ENCODE assay signal across 29 cellular contexts in genomic region chr3:48879307-48879993, GRCh38. TPM values are rescaled to one million over a fixed set of nuclear protein-coding genes. Genes with fewer than 3 reads are reported as not detected.
DNase-seq lines count a peak whose midpoint lies in the region; ATAC-seq, FAIRE-seq and TF ChIP-seq lines count a peak whose summit lies in the region.
"Had no signal": no experiment of that assay in that cellular context is flagged by ENCODE, and none has a peak within 500 bp of the region (broad histone marks: within the 10 kb centered on the region; RNA-seq: fewer than 3 reads in every experiment).

No MANE protein-coding gene starts in this region.

- intact Hi-C loops in CD14-positive monocyte (cut with micrococcal nuclease) (no loop called here), GM12878 (cut with micrococcal nuclease; ENCODE audit: unreplicated experiment) (no loop called here), stomach (cut with DNase I; ENCODE audit: low total_unique reads) (no loop called here)
- intact Hi-C loops in CD8-positive, alpha-beta T cell (cut with DNase I, micrococcal nuclease): no loop called here

- no peak overlapping the region for H3K4me3 Mint-ChIP-seq in CD14-positive monocyte
- no peak overlapping the region for H3K4me3 Mint-ChIP-seq in CD8-positive, alpha-beta T cell
- H3K4me3 Mint-ChIP-seq: activated CD4-positive, alpha-beta T cell treated with anti-CD3 and anti-CD28 coated beads, Interleukin-2, amount 10 ng/mL, durations not matched to agents 7 days and 5 days; HFFc6 had no signal

- H3K9me3 Mint-ChIP-seq in CD14-positive monocyte: no peaks in the 10 kb centered on the region
- H3K9me3 Mint-ChIP-seq in CD8-positive, alpha-beta T cell: no peaks in the 10 kb centered on the region
- H3K9me3 Mint-ChIP-seq: activated CD4-positive, alpha-beta T cell treated with anti-CD3 and anti-CD28 coated beads, Interleukin-2, amount 10 ng/mL, durations not matched to agents 7 days and 5 days; HFFc6 had no signal

- DNase-seq in CD14-positive monocyte (ENCODE audit: low spot score) (no peak), MV-4-11 (lab: John Stamatoyannopoulos, UW) (peak; percentile 84), GM12878 (ENCODE audit: low read depth, low spot score) (no peak), stomach (no peak), NCI-H1105 (lab: John Stamatoyannopoulos, UW) (no peak), amygdala (lab: John Stamatoyannopoulos, UW) (no peak)
- DNase-seq in CD8-positive, alpha-beta T cell: no peak
- DNase-seq: activated CD4-positive, alpha-beta T cell treated with anti-CD3 and anti-CD28 coated beads, Interleukin-2, amount 10 ng/mL, durations not matched to agents 7 days and 5 days; activated gamma-delta T cell; GOT3; HFFc6; hypothalamus; mesendoderm; NCI-H1417; NCI-H2029 treated with DMSO at 0.1 percent for 48 hours; NCI-H226; NCI-H69; right lobe of liver; stimulated activated CD4-positive, alpha-beta T cell treated with anti-CD3 and anti-CD28 coated beads, Interleukin-2, amount 100 ng/mL, for 48 hours had no signal

- peaks cover 0 to 1% (median 0%) of the 10 kb centered on the region in 3 donors for H3K27me3 Mint-ChIP-seq in CD14-positive monocyte (ENCODE audit: low read depth in 3 of 3)
- H3K27me3 Mint-ChIP-seq in CD8-positive, alpha-beta T cell (ENCODE audit: low read depth): no peaks in the 10 kb centered on the region
- H3K27me3 Mint-ChIP-seq: activated CD4-positive, alpha-beta T cell treated with anti-CD3 and anti-CD28 coated beads, Interleukin-2, amount 10 ng/mL, durations not matched to agents 7 days and 5 days; progenitor cell of endocrine pancreas had no signal

- WGBS in GM12878 (ENCODE audit: insufficient coverage, insufficient replicate concordance, low lambda C conversion rate, missing lambda C conversion rate): 71% methylated on average over 6 of the region's 6 CpGs
- 85 to 91% (median 88%) methylated on average over 6 of the region's 6 CpGs for WGBS in stomach, 5 donors

- H3K36me3 ChIP-seq in CD8-positive, alpha-beta T cell (ENCODE audit: insufficient read depth, low read length): peaks cover 13% of the 10 kb centered on the region
- peaks cover 0 to 3% of the 10 kb centered on the region in 2 experiments; a peak in 1 of 4 replicates for H3K36me3 ChIP-seq in GM12878 (ENCODE audit: control insufficient read depth in 2 of 2, insufficient read depth in 2 of 2, low read length in 1 of 2)
- H3K36me3 ChIP-seq in stomach: peaks cover 16 to 92% (median 89%) of the 10 kb centered on the region in 4 donors

- no peak; a peak in 1 of 4 replicates for TF ChIP-seq EP300 in GM12878 (IDR thresholded peaks at IDR 0.05; ENCODE audit: borderline replicate concordance in 1 of 2, control insufficient read depth in 1 of 2, low read depth in 2 of 2, low read length in 2 of 2)
- no peak for TF ChIP-seq EP300 in stomach (IDR thresholded peaks at IDR 0.05)

- no peak for FAIRE-seq in GM12878 (lab: Jason Lieb, UNC)
- FAIRE-seq: islet of Langerhans had no signal

- no peak for TF ChIP-seq CTCF in CD14-positive monocyte (IDR thresholded peaks at IDR 0.05)
- no peak for TF ChIP-seq CTCF in CD8-positive, alpha-beta T cell (IDR thresholded peaks at IDR 0.05)
- TF ChIP-seq CTCF in GM12878 (IDR thresholded peaks at IDR 0.05 in 2 of 3, conservative IDR thresholded peaks at IDR 0.05 in 1 of 3; ENCODE audit: control insufficient read depth in 2 of 3, extremely low read depth in 1 of 3, insufficient read depth in 1 of 3, low read depth in 3 of 3, low read length in 3 of 3): no peak
- TF ChIP-seq CTCF in stomach (IDR thresholded peaks at IDR 0.05): no peak

- RAD21 ChIA-PET in GM12878 (lab: Charles Lee; ENCODE audit: unreplicated experiment): interaction anchor here (1.1 kb wide), 1 partner anchor 140 kb away, joined by 3 read pairs; no protein-coding TSS in a partner anchor

- SMC1A ChIA-PET in GM12878 (lab: Charles Lee; ENCODE audit: uncharacterized antibody, unreplicated experiment): interaction anchor here (0.6 to 1.5 kb wide), 4 partner anchors 10 to 40 kb away, joined by 3 to 10 read pairs (median 3); no protein-coding TSS in a partner anchor

- POLR2A ChIA-PET in CD8-positive, alpha-beta T cell (lab: Charles Lee): no interaction called here
- POLR2A ChIA-PET in GM12878 (lab: Charles Lee): interaction anchor here (0.5 to 1.9 kb wide), 6 partner anchors 12 to 400 kb away, joined by 3 to 5 read pairs (median 3); partner anchors contain the start of gene SLC25A20

- in situ Hi-C loops in GM12878 (cut with MboI): no loop called here

- H3K36me3 Mint-ChIP-seq in CD14-positive monocyte: peaks cover 42 to 88% of the 10 kb centered on the region in 2 donors
- peaks cover 46% of the 10 kb centered on the region for H3K36me3 Mint-ChIP-seq in CD8-positive, alpha-beta T cell

- no peak for ATAC-seq in CD8-positive, alpha-beta T cell
- peak; percentile 91 for ATAC-seq in GM12878
- ATAC-seq in HG03025 (IDR thresholded peaks at IDR 0.05; ENCODE audit: low FRiP score, unreplicated experiment): no peak
- ATAC-seq: gastroesophageal sphincter, left lung, right lobe of liver had no signal

- H3K4me2 ChIP-seq in GM12878 (ENCODE audit: control insufficient read depth, insufficient read depth): peak overlapping the region; percentile 3; the same call in 1 of the 2 replicates

- no peak overlapping the region for H3K9ac ChIP-seq in GM12878 (ENCODE audit: control insufficient read depth, insufficient read depth, low read length)
- H3K9ac ChIP-seq: BLaER1 treated with 17β-estradiol and CSF1 and Interleukin-3, amounts not matched to agents 10 nM and 100 nM had no signal

- no peak overlapping the region for H3K4me3 ChIP-seq in CD8-positive, alpha-beta T cell (ENCODE audit: low read depth, low read length)
- H3K4me3 ChIP-seq in GM12878 (no peak overlapping the region), stomach (no peak overlapping the region)
- H3K4me3 ChIP-seq: BLaER1 treated with 17β-estradiol and CSF1 and Interleukin-3, amounts not matched to agents 10 nM and 100 nM; gastroesophageal sphincter; left lung; right lobe of liver; SK-N-MC had no signal

- TF ChIP-seq RAD21 in GM12878 (IDR thresholded peaks at IDR 0.05; ENCODE audit: insufficient read depth, low read depth, low read length): no peak

- H3K4me1 Mint-ChIP-seq in CD14-positive monocyte: peaks cover 10% of the 10 kb centered on the region
- peaks cover 5% of the 10 kb centered on the region for H3K4me1 Mint-ChIP-seq in CD8-positive, alpha-beta T cell (ENCODE audit: low read depth)
- H3K4me1 Mint-ChIP-seq: activated CD4-positive, alpha-beta T cell treated with anti-CD3 and anti-CD28 coated beads, Interleukin-2, amount 10 ng/mL, durations not matched to agents 7 days and 5 days had no signal

- TF ChIP-seq POLR2A in GM12878 (IDR thresholded peaks at IDR 0.05; ENCODE audit: low read depth, low read length): no peak
- TF ChIP-seq POLR2A in stomach (IDR thresholded peaks at IDR 0.05): no peak

- H3K27ac ChIP-seq in CD8-positive, alpha-beta T cell (ENCODE audit: low read depth, low read length): no peak overlapping the region
- H3K27ac ChIP-seq in GM12878 (ENCODE audit: control insufficient read depth, insufficient read depth): peak overlapping the region; percentile 23; the same call in 1 of the 2 replicates
- H3K27ac ChIP-seq in stomach: no peak overlapping the region
- H3K27ac ChIP-seq: BLaER1 treated with 17β-estradiol and CSF1 and Interleukin-3, amounts not matched to agents 10 nM and 100 nM; gastroesophageal sphincter; left lung; neutrophil; right lobe of liver; RWPE1; SK-N-MC; VCaP had no signal

- no peaks in the 10 kb centered on the region for H3K79me2 ChIP-seq in GM12878 (ENCODE audit: control insufficient read depth, insufficient read depth, low read length)

- H3K27me3 ChIP-seq in CD8-positive, alpha-beta T cell (ENCODE audit: insufficient read depth, low read length): no peaks in the 10 kb centered on the region
- H3K27me3 ChIP-seq in GM12878 (replicated peaks in 1 of 2; ENCODE audit: control insufficient read depth in 2 of 2, insufficient read depth in 2 of 2, low read length in 1 of 2) (no peaks in the 10 kb centered on the region), stomach (no peaks in the 10 kb centered on the region)
- H3K27me3 ChIP-seq: BLaER1 treated with 17β-estradiol and CSF1 and Interleukin-3, amounts not matched to agents 10 nM and 100 nM; gastroesophageal sphincter; left lung; neutrophil; right lobe of liver had no signal

- H3K27ac Mint-ChIP-seq in CD14-positive monocyte: peak overlapping the region in 4 of 7 donors; percentile 21 to 56 (median 25)
- H3K27ac Mint-ChIP-seq in CD8-positive, alpha-beta T cell: peak overlapping the region; percentile 49
- H3K27ac Mint-ChIP-seq: activated CD4-positive, alpha-beta T cell treated with anti-CD3 and anti-CD28 coated beads, Interleukin-2, amount 10 ng/mL, durations not matched to agents 7 days and 5 days; HFFc6; progenitor cell of endocrine pancreas had no signal

- CTCF ChIA-PET in CD8-positive, alpha-beta T cell (lab: Charles Lee): no interaction called here
- CTCF ChIA-PET in GM12878 (lab: Yijun Ruan, JAX): interaction anchor here (0.5 to 2.3 kb wide), 2 partner anchors 18 to 80 kb away, joined by 3 to 8 read pairs; partner anchors contain the start of gene SLC25A20

- H4K20me1 ChIP-seq in GM12878 (ENCODE audit: control insufficient read depth, insufficient read depth): no peaks in the 10 kb centered on the region
- H4K20me1 ChIP-seq: BLaER1 treated with 17β-estradiol and CSF1 and Interleukin-3, amounts not matched to agents 10 nM and 100 nM had no signal

- H3K4me1 ChIP-seq in CD8-positive, alpha-beta T cell (ENCODE audit: insufficient read depth, low read length): no peaks in the 10 kb centered on the region
- H3K4me1 ChIP-seq in GM12878 (ENCODE audit: control insufficient read depth, insufficient read depth, low read length) (peaks cover 14% of the 10 kb centered on the region), stomach (no peaks in the 10 kb centered on the region)
- H3K4me1 ChIP-seq: gastroesophageal sphincter, left lung had no signal

- no TSS peak for BruUV-seq in GM12878 (replicated peaks; lab: Mats Ljungman, UMichigan)

- H2AFZ ChIP-seq in GM12878 (ENCODE audit: control insufficient read depth, low read depth, low read length): peak overlapping the region; percentile 11; the same call in 1 of the 2 replicates

- no peaks in the 10 kb centered on the region for H3K9me3 ChIP-seq in CD8-positive, alpha-beta T cell (ENCODE audit: low read length)
- H3K9me3 ChIP-seq in GM12878 (replicated peaks; ENCODE audit: control insufficient read depth, insufficient read depth, low read length): no peaks in the 10 kb centered on the region
- H3K9me3 ChIP-seq in stomach: no peaks in the 10 kb centered on the region
- H3K9me3 ChIP-seq: BLaER1 treated with 17β-estradiol and CSF1 and Interleukin-3, amounts not matched to agents 10 nM and 100 nM; gastroesophageal sphincter; left lung; neutrophil; right lobe of liver had no signal

RNA-seq across cellular contexts. Expression of gene SLC25A20, which starts 19.2 kb away (rescaled TPM):
- polyA plus RNA-seq in CD14-positive monocyte: 10 to 100 TPM; 43.6 to 60.8 TPM
- under 1 TPM; 0.46 to 0.64 TPM for total RNA-seq in CD8-positive, alpha-beta T cell
- 10.9 and 13.8 TPM in 2 replicates for total RNA-seq in GM12878 (2013; cell fraction: nucleolus; rRNA removed)
- total RNA-seq in GM12878 (2014; rRNA removed): 22.4 and 22.9 TPM in 2 replicates
- total RNA-seq in GM12878 (2014; rRNA removed; fragmentation: Illumina TruSeq; extraction: Trizol): 20.7 and 24.2 TPM in 2 replicates
- 12.9 and 14.5 TPM in 2 replicates for total RNA-seq in GM12878 (2021)
- polyA plus RNA-seq in GM12878 (2011; ENCODE audit: low read depth): 16.1 TPM
- polyA plus RNA-seq in GM12878 (2011; rRNA removed): 26.2 and 31.5 TPM in 2 replicates
- 15.0 and 18.6 TPM in 2 replicates for polyA plus RNA-seq in GM12878 (2011; cell fraction: cytosol; rRNA removed)
- polyA plus RNA-seq in GM12878 (2011; cell fraction: nucleus; rRNA removed): 16.0 and 16.8 TPM in 2 replicates
- polyA plus RNA-seq in GM12878 (2012): 13.6 and 19.1 TPM in 2 replicates
- polyA plus RNA-seq in GM12878 (2014; fragmentation: Illumina TruSeq; extraction: Trizol): 21.9 and 24.0 TPM in 2 replicates
- polyA plus RNA-seq in GM12878 (2014; fragmentation: Nextera tagmentation; extraction: Ambion mirVana): 10 to 100 TPM; 14.4 to 18.7 TPM
- 18.5 TPM in 2 replicates for polyA plus RNA-seq in GM12878 (2014; rRNA removed)
- 10 to 100 TPM; 31.5 to 38.6 TPM for polyA plus RNA-seq in GM12878 (2016; fragmentation: Nextera tagmentation; extraction: Ambion mirVana)
- polyA minus RNA-seq in GM12878 (2011; rRNA and poly(A)+ RNA removed): 10.4 and 16.0 TPM in 2 replicates
- 2.5 and 3.1 TPM in 2 replicates for polyA minus RNA-seq in GM12878 (2011; cell fraction: cytosol; rRNA and poly(A)+ RNA removed)
- 2.4 and 3.8 TPM in 2 replicates for polyA minus RNA-seq in GM12878 (2011; cell fraction: nucleus; rRNA and poly(A)+ RNA removed)
- 100 to 1,000 TPM in 1 of 5 donors, 10 to 100 TPM in 3, 1 to 10 TPM in 1; 7.5 to 142 (median 18.8) TPM for total RNA-seq in stomach
- polyA plus RNA-seq in stomach: 10 to 100 TPM in 2 of 3 donors, 1 to 10 TPM in 1; 7.7 to 24.1 (median 17.9) TPM

RNA-seq across cellular contexts. Expression of gene PRKAR2A, which starts 31.8 kb away (rescaled TPM):
- 10 to 100 TPM; 12.3 to 13.0 TPM for polyA plus RNA-seq in CD14-positive monocyte
- 10 to 100 TPM; 75.2 to 75.6 TPM for total RNA-seq in CD8-positive, alpha-beta T cell
- 20.3 and 40.6 TPM in 2 replicates for total RNA-seq in GM12878 (2013; cell fraction: nucleolus; rRNA removed)
- total RNA-seq in GM12878 (2014; rRNA removed): 18.6 TPM in 2 replicates
- 19.6 and 22.1 TPM in 2 replicates for total RNA-seq in GM12878 (2014; rRNA removed; fragmentation: Illumina TruSeq; extraction: Trizol)
- 38.2 and 46.2 TPM in 2 replicates for total RNA-seq in GM12878 (2021)
- polyA plus RNA-seq in GM12878 (2011; ENCODE audit: low read depth): 8.7 TPM
- 11.6 and 15.1 TPM in 2 replicates for polyA plus RNA-seq in GM12878 (2011; rRNA removed)
- 7.3 and 7.8 TPM in 2 replicates for polyA plus RNA-seq in GM12878 (2011; cell fraction: cytosol; rRNA removed)
- 3.3 and 4.7 TPM in 2 replicates for polyA plus RNA-seq in GM12878 (2011; cell fraction: nucleus; rRNA removed)
- 10.2 and 10.5 TPM in 2 replicates for polyA plus RNA-seq in GM12878 (2012)
- polyA plus RNA-seq in GM12878 (2014; fragmentation: Illumina TruSeq; extraction: Trizol): 22.7 and 24.0 TPM in 2 replicates
- 10 to 100 TPM in 1 of 2 experiments, 1 to 10 TPM in 1; 9.8 to 11.1 TPM for polyA plus RNA-seq in GM12878 (2014; fragmentation: Nextera tagmentation; extraction: Ambion mirVana)
- 12.3 and 14.5 TPM in 2 replicates for polyA plus RNA-seq in GM12878 (2014; rRNA removed)
- 10 to 100 TPM; 13.1 to 13.4 TPM for polyA plus RNA-seq in GM12878 (2016; fragmentation: Nextera tagmentation; extraction: Ambion mirVana)
- polyA minus RNA-seq in GM12878 (2011; rRNA and poly(A)+ RNA removed): 16.2 and 20.2 TPM in 2 replicates
- 8.3 and 12.1 TPM in 2 replicates for polyA minus RNA-seq in GM12878 (2011; cell fraction: cytosol; rRNA and poly(A)+ RNA removed)
- 7.1 and 18.4 TPM in 2 replicates for polyA minus RNA-seq in GM12878 (2011; cell fraction: nucleus; rRNA and poly(A)+ RNA removed)
- 10 to 100 TPM; 12.1 to 65.9 (median 47.3) TPM for total RNA-seq in stomach
- 10 to 100 TPM in 1 of 3 donors, 1 to 10 TPM in 2; 6.9 to 11.0 (median 9.2) TPM for polyA plus RNA-seq in stomach

RNA-seq across cellular contexts. Expression of gene ARIH2, which starts 39.2 kb away (rescaled TPM):
- polyA plus RNA-seq in CD14-positive monocyte: 10 to 100 TPM; 68.2 to 72.2 TPM
- total RNA-seq in CD8-positive, alpha-beta T cell: 100 to 1,000 TPM; 225 to 242 TPM
- 128 and 140 TPM in 2 replicates for total RNA-seq in GM12878 (2013; cell fraction: nucleolus; rRNA removed)
- total RNA-seq in GM12878 (2014; rRNA removed): 74.7 and 77.4 TPM in 2 replicates
- total RNA-seq in GM12878 (2014; rRNA removed; fragmentation: Illumina TruSeq; extraction: Trizol): 63.6 and 67.1 TPM in 2 replicates
- total RNA-seq in GM12878 (2021): 58.7 and 61.8 TPM in 2 replicates
- polyA plus RNA-seq in GM12878 (2011; ENCODE audit: low read depth): 30.9 TPM
- 59.7 and 74.0 TPM in 2 replicates for polyA plus RNA-seq in GM12878 (2011; rRNA removed)
- 67.2 and 70.7 TPM in 2 replicates for polyA plus RNA-seq in GM12878 (2011; cell fraction: cytosol; rRNA removed)
- polyA plus RNA-seq in GM12878 (2011; cell fraction: nucleus; rRNA removed): 67.3 and 73.8 TPM in 2 replicates
- 32.0 and 43.5 TPM in 2 replicates for polyA plus RNA-seq in GM12878 (2012)
- 50.5 and 60.2 TPM in 2 replicates for polyA plus RNA-seq in GM12878 (2014; fragmentation: Illumina TruSeq; extraction: Trizol)
- polyA plus RNA-seq in GM12878 (2014; fragmentation: Nextera tagmentation; extraction: Ambion mirVana): 10 to 100 TPM; 18.7 to 22.2 TPM
- 56.8 and 58.5 TPM in 2 replicates for polyA plus RNA-seq in GM12878 (2014; rRNA removed)
- 10 to 100 TPM; 70.1 to 74.4 TPM for polyA plus RNA-seq in GM12878 (2016; fragmentation: Nextera tagmentation; extraction: Ambion mirVana)
- polyA minus RNA-seq in GM12878 (2011; rRNA and poly(A)+ RNA removed): 83.8 and 86.3 TPM in 2 replicates
- polyA minus RNA-seq in GM12878 (2011; cell fraction: cytosol; rRNA and poly(A)+ RNA removed): 24.6 and 41.0 TPM in 2 replicates
- 28.0 and 56.9 TPM in 2 replicates for polyA minus RNA-seq in GM12878 (2011; cell fraction: nucleus; rRNA and poly(A)+ RNA removed)
- 100 to 1,000 TPM in 3 of 5 donors, 10 to 100 TPM in 2; 29.8 to 202 (median 130) TPM for total RNA-seq in stomach
- 10 to 100 TPM; 30.0 to 51.9 (median 40.2) TPM for polyA plus RNA-seq in stomach

Comparison
In these comparisons a context has a peak if more than half of its experiments do, and no peak if none do; other contexts are left out.
1. RNA of gene SLC25A20, which starts 19.2 kb away (total RNA-seq): 10.9 to 24.2 TPM in GM12878 and 7.5 to 142 TPM in stomach; 0.46 to 0.64 TPM in CD8-positive, alpha-beta T cell; every median in the first group is over 4 times any median in the second.